ENCODE assay signal across 13 cellular contexts in genomic region chr1:236457775-236458174, GRCh38.
DNase-seq lines count a peak whose midpoint lies in the region; ATAC-seq and TF ChIP-seq lines count a peak whose summit lies in the region.
"Had no signal": no experiment of that assay in that cellular context is flagged by ENCODE, and none has a peak within 500 bp of the region (broad histone marks: within the 10 kb centered on the region; RNA-seq: fewer than 3 reads in every experiment).

No MANE protein-coding gene starts in this region.

- no peak for TF ChIP-seq CTCF in GM12865 (IDR thresholded peaks at IDR 0.05; ENCODE audit: insufficient read depth, low read depth, low read length, missing control alignments)

- ATAC-seq in GM18511 (IDR thresholded peaks at IDR 0.05; ENCODE audit: unreplicated experiment) (peak; percentile 83), GM21717 (IDR thresholded peaks at IDR 0.05; ENCODE audit: unreplicated experiment) (peak; percentile 84), HG03342 (IDR thresholded peaks at IDR 0.05; ENCODE audit: unreplicated experiment) (peak; percentile 77), HG03457 (IDR thresholded peaks at IDR 0.05; ENCODE audit: unreplicated experiment) (no peak)
- ATAC-seq: sciatic nerve had no signal

- DNase-seq in GM12865 (ENCODE audit: low read depth) (peak; percentile 28), AG20443 (ENCODE audit: low spot score) (no peak), RKO (ENCODE audit: low spot score) (no peak), NOMO-1 treated with DMSO at 0.1 percent for 48 hours (lab: John Stamatoyannopoulos, UW; ENCODE audit: unreplicated experiment) (no peak)
- DNase-seq: C1 segment of cervical spinal cord, GDM1, NCI-H1092, testis had no signal

- H3K4me3 ChIP-seq in GM12865 (ENCODE audit: low read depth, low read length) = no peak overlapping the region
- H3K4me3 ChIP-seq: testis had no signal
